ENCODE assay signal across 1 cellular context in the genomic region with DNA sequence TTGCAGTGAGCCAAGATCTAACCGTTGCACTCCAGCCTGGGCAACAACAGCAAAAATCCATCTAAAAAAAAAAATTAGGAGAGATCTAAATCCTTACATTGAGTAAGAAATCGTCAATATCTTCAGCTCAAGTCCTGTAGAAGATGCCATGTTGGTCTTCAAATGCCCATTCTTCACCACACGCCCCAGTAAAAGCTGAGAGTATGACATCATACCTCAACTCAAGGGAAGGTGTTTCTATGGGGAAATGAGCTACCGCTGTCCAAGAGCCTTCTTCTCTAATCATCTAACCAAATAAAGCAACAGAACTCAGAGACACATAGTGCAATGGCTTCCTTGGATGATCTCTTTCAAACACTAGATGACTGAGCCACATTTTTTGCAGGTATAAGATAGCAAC.
TF ChIP-seq lines count a peak whose summit lies in the region.

No MANE protein-coding gene starts in this region.

TF ChIP-seq in K562, 482 proteins besides CTCF, POLR2A, EP300 and RAD21:
- no peak for TF ChIP-seq ZNF507 (tag; conservative IDR thresholded peaks at IDR 0.05)
- no peak for TF ChIP-seq PCBP1 (IDR thresholded peaks at IDR 0.05; ENCODE audit: low read depth, low read length, poor library complexity, severe bottlenecking)
- TF ChIP-seq, protein P1, sequence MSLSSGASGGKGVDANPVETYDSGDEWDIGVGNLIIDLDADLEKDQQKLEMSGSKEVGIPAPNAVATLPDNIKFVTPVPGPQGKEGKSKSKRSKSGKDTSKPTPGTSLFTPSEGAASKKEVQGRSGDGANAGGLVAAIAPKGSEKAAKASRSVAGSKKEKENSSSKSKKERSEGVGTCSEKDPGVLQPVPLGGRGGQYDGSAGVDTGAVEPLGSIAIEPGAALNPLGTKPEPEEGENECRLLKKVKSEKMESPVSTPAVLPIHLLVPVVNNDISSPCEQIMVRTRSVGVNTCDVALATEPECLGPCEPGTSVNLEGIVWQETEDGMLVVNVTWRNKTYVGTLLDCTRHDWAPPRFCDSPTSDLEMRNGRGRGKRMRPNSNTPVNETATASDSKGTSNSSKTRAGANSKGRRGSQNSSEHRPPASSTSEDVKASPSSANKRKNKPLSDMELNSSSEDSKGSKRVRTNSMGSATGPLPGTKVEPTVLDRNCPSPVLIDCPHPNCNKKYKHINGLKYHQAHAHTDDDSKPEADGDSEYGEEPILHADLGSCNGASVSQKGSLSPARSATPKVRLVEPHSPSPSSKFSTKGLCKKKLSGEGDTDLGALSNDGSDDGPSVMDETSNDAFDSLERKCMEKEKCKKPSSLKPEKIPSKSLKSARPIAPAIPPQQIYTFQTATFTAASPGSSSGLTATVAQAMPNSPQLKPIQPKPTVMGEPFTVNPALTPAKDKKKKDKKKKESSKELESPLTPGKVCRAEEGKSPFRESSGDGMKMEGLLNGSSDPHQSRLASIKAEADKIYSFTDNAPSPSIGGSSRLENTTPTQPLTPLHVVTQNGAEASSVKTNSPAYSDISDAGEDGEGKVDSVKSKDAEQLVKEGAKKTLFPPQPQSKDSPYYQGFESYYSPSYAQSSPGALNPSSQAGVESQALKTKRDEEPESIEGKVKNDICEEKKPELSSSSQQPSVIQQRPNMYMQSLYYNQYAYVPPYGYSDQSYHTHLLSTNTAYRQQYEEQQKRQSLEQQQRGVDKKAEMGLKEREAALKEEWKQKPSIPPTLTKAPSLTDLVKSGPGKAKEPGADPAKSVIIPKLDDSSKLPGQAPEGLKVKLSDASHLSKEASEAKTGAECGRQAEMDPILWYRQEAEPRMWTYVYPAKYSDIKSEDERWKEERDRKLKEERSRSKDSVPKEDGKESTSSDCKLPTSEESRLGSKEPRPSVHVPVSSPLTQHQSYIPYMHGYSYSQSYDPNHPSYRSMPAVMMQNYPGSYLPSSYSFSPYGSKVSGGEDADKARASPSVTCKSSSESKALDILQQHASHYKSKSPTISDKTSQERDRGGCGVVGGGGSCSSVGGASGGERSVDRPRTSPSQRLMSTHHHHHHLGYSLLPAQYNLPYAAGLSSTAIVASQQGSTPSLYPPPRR (CRISPR knock-in tag; IDR thresholded peaks at IDR 0.05; ENCODE audit: borderline replicate concordance), result no peak
- no peak for TF ChIP-seq NR2C1 (IDR thresholded peaks at IDR 0.05)
- TF ChIP-seq NR2C1 (tag; IDR thresholded peaks at IDR 0.05), result no peak
- peak; percentile 49; the same call in 1 of the 2 replicates for TF ChIP-seq ATF7 (IDR thresholded peaks at IDR 0.05)
- TF ChIP-seq, protein P2, sequence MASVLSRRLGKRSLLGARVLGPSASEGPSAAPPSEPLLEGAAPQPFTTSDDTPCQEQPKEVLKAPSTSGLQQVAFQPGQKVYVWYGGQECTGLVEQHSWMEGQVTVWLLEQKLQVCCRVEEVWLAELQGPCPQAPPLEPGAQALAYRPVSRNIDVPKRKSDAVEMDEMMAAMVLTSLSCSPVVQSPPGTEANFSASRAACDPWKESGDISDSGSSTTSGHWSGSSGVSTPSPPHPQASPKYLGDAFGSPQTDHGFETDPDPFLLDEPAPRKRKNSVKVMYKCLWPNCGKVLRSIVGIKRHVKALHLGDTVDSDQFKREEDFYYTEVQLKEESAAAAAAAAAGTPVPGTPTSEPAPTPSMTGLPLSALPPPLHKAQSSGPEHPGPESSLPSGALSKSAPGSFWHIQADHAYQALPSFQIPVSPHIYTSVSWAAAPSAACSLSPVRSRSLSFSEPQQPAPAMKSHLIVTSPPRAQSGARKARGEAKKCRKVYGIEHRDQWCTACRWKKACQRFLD (CRISPR knock-in tag; IDR thresholded peaks at IDR 0.05), result no peak
- TF ChIP-seq ZNF76 (CRISPR knock-in tag; IDR thresholded peaks at IDR 0.05; ENCODE audit: borderline replicate concordance), result no peak
- TF ChIP-seq, protein P3, sequence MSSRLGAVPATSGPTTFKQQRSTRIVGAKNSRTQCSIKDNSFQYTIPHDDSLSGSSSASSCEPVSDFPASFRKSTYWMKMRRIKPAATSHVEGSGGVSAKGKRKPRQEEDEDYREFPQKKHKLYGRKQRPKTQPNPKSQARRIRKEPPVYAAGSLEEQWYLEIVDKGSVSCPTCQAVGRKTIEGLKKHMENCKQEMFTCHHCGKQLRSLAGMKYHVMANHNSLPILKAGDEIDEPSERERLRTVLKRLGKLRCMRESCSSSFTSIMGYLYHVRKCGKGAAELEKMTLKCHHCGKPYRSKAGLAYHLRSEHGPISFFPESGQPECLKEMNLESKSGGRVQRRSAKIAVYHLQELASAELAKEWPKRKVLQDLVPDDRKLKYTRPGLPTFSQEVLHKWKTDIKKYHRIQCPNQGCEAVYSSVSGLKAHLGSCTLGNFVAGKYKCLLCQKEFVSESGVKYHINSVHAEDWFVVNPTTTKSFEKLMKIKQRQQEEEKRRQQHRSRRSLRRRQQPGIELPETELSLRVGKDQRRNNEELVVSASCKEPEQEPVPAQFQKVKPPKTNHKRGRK (tag; IDR thresholded peaks at IDR 0.05), result no peak
- no peak for TF ChIP-seq ZNF175 (CRISPR knock-in tag; IDR thresholded peaks at IDR 0.05; ENCODE audit: low read depth)
- no peak for TF ChIP-seq PTTG1 (tag; IDR thresholded peaks at IDR 0.05; ENCODE audit: low read depth)
- TF ChIP-seq, protein P4, sequence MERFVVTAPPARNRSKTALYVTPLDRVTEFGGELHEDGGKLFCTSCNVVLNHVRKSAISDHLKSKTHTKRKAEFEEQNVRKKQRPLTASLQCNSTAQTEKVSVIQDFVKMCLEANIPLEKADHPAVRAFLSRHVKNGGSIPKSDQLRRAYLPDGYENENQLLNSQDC (CRISPR knock-in tag; IDR thresholded peaks at IDR 0.05), result no peak
- TF ChIP-seq, protein P5, sequence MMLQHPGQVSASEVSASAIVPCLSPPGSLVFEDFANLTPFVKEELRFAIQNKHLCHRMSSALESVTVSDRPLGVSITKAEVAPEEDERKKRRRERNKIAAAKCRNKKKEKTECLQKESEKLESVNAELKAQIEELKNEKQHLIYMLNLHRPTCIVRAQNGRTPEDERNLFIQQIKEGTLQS (IDR thresholded peaks at IDR 0.05), result peak; percentile 34; the same call in 1 of the 2 replicates
- TF ChIP-seq, protein P5 (CRISPR knock-in tag; conservative IDR thresholded peaks at IDR 0.05), result no peak
- TF ChIP-seq POLR2AphosphoS2 (IDR thresholded peaks at IDR 0.05; ENCODE audit: low read length), result no peak
- no peak for TF ChIP-seq ZNF146 (CRISPR knock-in tag; IDR thresholded peaks at IDR 0.05; ENCODE audit: unreplicated experiment)
- no peak for TF ChIP-seq ESRRB (CRISPR knock-in tag; IDR thresholded peaks at IDR 0.05; ENCODE audit: borderline replicate concordance)
- no peak for TF ChIP-seq FOSL1 (tag; conservative IDR thresholded peaks at IDR 0.05)
- TF ChIP-seq, protein P6, sequence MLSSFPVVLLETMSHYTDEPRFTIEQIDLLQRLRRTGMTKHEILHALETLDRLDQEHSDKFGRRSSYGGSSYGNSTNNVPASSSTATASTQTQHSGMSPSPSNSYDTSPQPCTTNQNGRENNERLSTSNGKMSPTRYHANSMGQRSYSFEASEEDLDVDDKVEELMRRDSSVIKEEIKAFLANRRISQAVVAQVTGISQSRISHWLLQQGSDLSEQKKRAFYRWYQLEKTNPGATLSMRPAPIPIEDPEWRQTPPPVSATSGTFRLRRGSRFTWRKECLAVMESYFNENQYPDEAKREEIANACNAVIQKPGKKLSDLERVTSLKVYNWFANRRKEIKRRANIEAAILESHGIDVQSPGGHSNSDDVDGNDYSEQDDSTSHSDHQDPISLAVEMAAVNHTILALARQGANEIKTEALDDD (IDR thresholded peaks at IDR 0.05), result no peak
- no peak for TF ChIP-seq NFIC (IDR thresholded peaks at IDR 0.05)
- no peak for TF ChIP-seq POLR3G (IDR thresholded peaks at IDR 0.05; ENCODE audit: extremely low read depth, insufficient read length, insufficient replicate concordance)
- TF ChIP-seq CEBPG (CRISPR knock-in tag; IDR thresholded peaks at IDR 0.05), result no peak
- TF ChIP-seq CEBPG (tag; conservative IDR thresholded peaks at IDR 0.05 in 1 of 2, IDR thresholded peaks at IDR 0.05 in 1 of 2), result 0 out of 4 replicates have a peak, but pooled peaks of 1 of the 2 experiments have one; percentile 16
- TF ChIP-seq ZBTB7A (IDR thresholded peaks at IDR 0.05; ENCODE audit: borderline replicate concordance, control insufficient read depth, low read depth, low read length), result no peak
